Comparison of ENCODE assay signal across 6 cellular contexts in genomic region chr17:36441792-36442191, GRCh38. TPM values are rescaled to one million over a fixed set of nuclear protein-coding genes. Genes with fewer than 3 reads are reported as not detected.
"Had no signal": no experiment of that assay in that cellular context is flagged by ENCODE, and none has a peak within 500 bp of the region (broad histone marks: within the 10 kb centered on the region; RNA-seq: fewer than 3 reads in every experiment).

No MANE protein-coding gene starts in this region.

RNA-seq across cellular contexts. Expression of gene TBC1D3H, which starts 53.6 kb away (rescaled TPM):
- total RNA-seq: HT-29, HT1080, IMR-90, K562 had no signal
- polyA plus RNA-seq: HepG2, IgD-negative memory B cell, IMR-90, K562 had no signal
